In the genomic region with DNA sequence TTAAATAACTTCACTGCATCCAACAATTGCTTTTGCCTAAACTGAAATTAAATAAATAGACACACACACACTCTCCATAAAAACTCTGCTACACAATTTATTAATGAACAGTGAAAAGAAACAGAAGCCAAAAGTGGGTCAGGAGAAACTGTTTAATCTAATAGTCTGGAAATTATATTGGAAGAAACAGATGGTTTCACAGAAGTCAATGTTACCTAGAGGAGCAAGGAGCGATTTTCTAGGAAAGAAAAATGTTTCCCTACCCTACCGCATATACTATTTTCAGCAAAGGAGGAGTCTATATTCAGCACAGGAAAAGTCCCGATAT, we compare ENCODE assay signal across 9 cellular contexts. TPM values are rescaled to one million over a fixed set of nuclear protein-coding genes. Genes with fewer than 3 reads are reported as not detected.
DNase-seq lines count a peak whose midpoint lies in the region; ATAC-seq, FAIRE-seq and TF ChIP-seq lines count a peak whose summit lies in the region.
"Had no signal": no experiment of that assay in that cellular context is flagged by ENCODE, and none has a peak within 500 bp of the region (broad histone marks: within the 10 kb centered on the region; RNA-seq: fewer than 3 reads in every experiment).

No MANE protein-coding gene starts in this region.

- H3K27me3 ChIP-seq in thoracic aorta (replicated peaks; ENCODE audit: insufficient read depth) (no peaks in the 10 kb centered on the region), PC-9 (ENCODE audit: insufficient read depth, low read depth) (no peaks in the 10 kb centered on the region)

- H3K27ac ChIP-seq in kidney (ENCODE audit: low read depth in 2 of 2, low read length in 2 of 2) (peak overlapping the region; percentile 48 to 71), thoracic aorta (peak overlapping the region; percentile 49 to 58), PC-9 (no peak overlapping the region)

- no peak for ATAC-seq in activated T-cell treated with anti-CD3 and anti-CD28 coated beads, Interleukin-2, amount 50 U/mL, for 72 hours (replicated peaks in 1 of 2)
- ATAC-seq in T-cell (replicated peaks in 1 of 4): no peak
- ATAC-seq in thoracic aorta (ENCODE audit: insufficient number of reproducible peaks, low FRiP score, low read depth): no peak
- ATAC-seq in GM21390 (IDR thresholded peaks at IDR 0.05; ENCODE audit: unreplicated experiment): no peak

- no peaks in the 10 kb centered on the region for H3F3A ChIP-seq in PC-9 (ENCODE audit: insufficient read depth, low read depth)

- no peak for DNase-seq in activated T-cell treated with anti-CD3 and anti-CD28 coated beads, Interleukin-2, amount 50 U/mL, for 72 hours
- DNase-seq in activated T-cell treated with anti-CD3 and anti-CD28 coated beads, Interleukin-2, amount 50 U/mL, for 48 hours: no peak
- DNase-seq in T-cell: no peak
- DNase-seq in kidney: no peak
- no peak for DNase-seq in thoracic aorta (ENCODE audit: low spot score)
- no peak for DNase-seq in PC-9
- DNase-seq in GM03348 (ENCODE audit: low spot score): no peak
- DNase-seq: hippocampal formation had no signal

- BruUV-seq in PC-9 (replicated peaks; lab: Mats Ljungman, UMichigan): no TSS peak

- H3K9me2 ChIP-seq in PC-9 (ENCODE audit: insufficient read depth): no peaks in the 10 kb centered on the region

- no peak overlapping the region for H3K9ac ChIP-seq in kidney (ENCODE audit: low read length in 2 of 2)

- H3K36me3 Mint-ChIP-seq in activated T-cell treated with anti-CD3 and anti-CD28 coated beads, Interleukin-2, amount 50 U/mL, for 72 hours (ENCODE audit: insufficient read depth in 2 of 2): peaks cover 17 to 42% of the 10 kb centered on the region in 2 donors
- H3K36me3 Mint-ChIP-seq in T-cell: peaks cover 51% of the 10 kb centered on the region

- H3K9me3 ChIP-seq in kidney (ENCODE audit: control insufficient read depth in 1 of 2, low read length in 2 of 2) (no peaks in the 10 kb centered on the region), thoracic aorta (no peaks in the 10 kb centered on the region), PC-9 (ENCODE audit: insufficient read depth, low read depth) (no peaks in the 10 kb centered on the region)

- H3K27ac Mint-ChIP-seq in activated T-cell treated with anti-CD3 and anti-CD28 coated beads, Interleukin-2, amount 50 U/mL, for 72 hours: peak overlapping the region; percentile 66
- peak overlapping the region; percentile 93 to 98 for H3K27ac Mint-ChIP-seq in T-cell

- H3K4me2 ChIP-seq in PC-9: no peak overlapping the region

- H3K4me3 Mint-ChIP-seq in activated T-cell treated with anti-CD3 and anti-CD28 coated beads, Interleukin-2, amount 50 U/mL, for 72 hours: peak overlapping the region; percentile 22 to 52
- peak overlapping the region; percentile 63 to 68 (median 66) for H3K4me3 Mint-ChIP-seq in T-cell

- H3K4me1 Mint-ChIP-seq in activated T-cell treated with anti-CD3 and anti-CD28 coated beads, Interleukin-2, amount 50 U/mL, for 72 hours (ENCODE audit: low read depth): peaks cover 79% of the 10 kb centered on the region
- peaks cover 86 to 97% (median 89%) of the 10 kb centered on the region in 3 donors for H3K4me1 Mint-ChIP-seq in T-cell

- peak overlapping the region in 1 of 2 donors; percentile 0 for H3K4me3 ChIP-seq in kidney (ENCODE audit: low read length in 2 of 2)
- peak overlapping the region; percentile 26 for H3K4me3 ChIP-seq in thoracic aorta
- H3K4me3 ChIP-seq in PC-9: no peak overlapping the region

- H2AFZ ChIP-seq in PC-9: no peak overlapping the region

- no peaks in the 10 kb centered on the region for H3K27me3 Mint-ChIP-seq in activated T-cell treated with anti-CD3 and anti-CD28 coated beads, Interleukin-2, amount 50 U/mL, for 72 hours (ENCODE audit: low read depth)
- H3K27me3 Mint-ChIP-seq in T-cell: no peaks in the 10 kb centered on the region

- CTCF ChIA-PET in T-cell (lab: Charles Lee): interaction anchor here (0.7 to 1.7 kb wide), 4 partner anchors 19 to 1915 kb away, joined by 3 to 8 read pairs (median 4); no protein-coding TSS in a partner anchor
- CTCF ChIA-PET in PC-9 (lab: Charles Lee): no interaction called here

- no peaks in the 10 kb centered on the region for H3K36me3 ChIP-seq in kidney (ENCODE audit: control insufficient read depth in 1 of 2, insufficient read depth in 2 of 2, low read length in 2 of 2)
- no peaks in the 10 kb centered on the region for H3K36me3 ChIP-seq in thoracic aorta
- no peaks in the 10 kb centered on the region for H3K36me3 ChIP-seq in PC-9 (ENCODE audit: low read depth)

- H3K79me2 ChIP-seq in PC-9 (ENCODE audit: low read depth): no peaks in the 10 kb centered on the region

- intact Hi-C loops in kidney (cut with DNase I): no loop called here
- intact Hi-C loops in PC-9 (cut with micrococcal nuclease; ENCODE audit: unreplicated experiment): no loop called here

- peaks cover 0 to 1% of the 10 kb centered on the region in 2 donors for H3K9me3 Mint-ChIP-seq in activated T-cell treated with anti-CD3 and anti-CD28 coated beads, Interleukin-2, amount 50 U/mL, for 72 hours
- H3K9me3 Mint-ChIP-seq in T-cell: no peaks in the 10 kb centered on the region

- POLR2A ChIA-PET in T-cell (lab: Charles Lee) (interaction anchor here in 1 of 2 donors (0.7 kb wide), 1 partner anchor 30 kb away, joined by 5 read pairs; no protein-coding TSS in a partner anchor), PC-9 (lab: Charles Lee; ENCODE audit: unreplicated experiment) (no interaction called here)

- H4K20me1 ChIP-seq in PC-9 (ENCODE audit: insufficient read depth): no peaks in the 10 kb centered on the region

- H3K4me1 ChIP-seq in kidney (ENCODE audit: control insufficient read depth in 1 of 2, insufficient read depth in 1 of 2, low read depth in 1 of 2, low read length in 2 of 2): peaks cover 16 to 22% of the 10 kb centered on the region in 2 donors
- H3K4me1 ChIP-seq in thoracic aorta (ENCODE audit: control insufficient read depth in 1 of 2, low read depth in 2 of 2): peaks cover 19 to 63% of the 10 kb centered on the region in 2 donors
- H3K4me1 ChIP-seq in PC-9 (replicated peaks; ENCODE audit: insufficient read depth): no peaks in the 10 kb centered on the region

- no peak for FAIRE-seq in kidney (lab: Jason Lieb, UNC)

- TF ChIP-seq CTCF in kidney (IDR thresholded peaks at IDR 0.05; ENCODE audit: borderline replicate concordance, extremely low read depth, insufficient read depth): no peak
- TF ChIP-seq CTCF in thoracic aorta (IDR thresholded peaks at IDR 0.05): no peak
- no peak for TF ChIP-seq CTCF in PC-9 (conservative IDR thresholded peaks at IDR 0.05)

RNA-seq across cellular contexts. Expression of a gene that starts 32.0 kb away (rescaled TPM):
- 100 to 1,000 TPM; 128 to 132 TPM for total RNA-seq in activated T-cell treated with anti-CD3 and anti-CD28 coated beads, Interleukin-2, amount 50 U/mL, for 72 hours
- total RNA-seq in T-cell (10 to 100 TPM; 55.5 to 73.4 (median 70.7) TPM), kidney (34.1 TPM), thoracic aorta (100 to 1,000 TPM in 1 of 2 donors, 10 to 100 TPM in 1; 69.7 to 108 TPM), PC-9 (2021) (0.41 TPM in 1 of 2 replicates, not detected in the other)
- 15.3 TPM for polyA plus RNA-seq in kidney (ENCODE audit: insufficient read depth, low read depth, low replicate concordance)

Comparison
In these comparisons a context has a peak if more than half of its experiments do, and no peak if none do; other contexts are left out.
1. RNA of a gene that starts 32.0 kb away (total RNA-seq): 128 to 132 TPM in activated T-cell treated with anti-CD3 and anti-CD28 coated beads, Interleukin-2, amount 50 U/mL, for 72 hours, 69.7 to 108 TPM in thoracic aorta, 55.5 to 73.4 TPM in T-cell and 34.1 TPM in kidney (single experiment); 0.41 TPM in PC-9; every median in the first group is over 10 times any median in the second.